7 cellular contexts compared by ENCODE assay signal in genomic region chr1:53838654-53838974, GRCh38. TPM values are rescaled to one million over a fixed set of nuclear protein-coding genes. Genes with fewer than 3 reads are reported as not detected.
A peak's percentile ranks its signal among the peaks of the same experiment; 100 is the strongest.
DNase-seq lines count a peak whose midpoint lies in the region; ATAC-seq, FAIRE-seq and TF ChIP-seq lines count a peak whose summit lies in the region.

No MANE protein-coding gene starts in this region.

- peaks cover 19% of the 10 kb centered on the region for H3K4me1 Mint-ChIP-seq in activated T-helper 17 cell treated with anti-CD3 and anti-CD28 coated beads, Interleukin-2, amount 50 U/mL, for 72 hours
- H3K4me1 Mint-ChIP-seq in stimulated activated naive CD8-positive, alpha-beta T cell treated with anti-CD3 and anti-CD28 coated beads, Interleukin-15, amount 100 ng/mL, for 72 hours, result peaks cover 28% of the 10 kb centered on the region

- no peak for DNase-seq in stimulated activated naive CD8-positive, alpha-beta T cell treated with anti-CD3 and anti-CD28 coated beads, Interleukin-15, amount 100 ng/mL, for 72 hours
- DNase-seq in GM12892 (ENCODE audit: insufficient read length) (no peak), islet precursor cell (no peak)

- no peaks in the 10 kb centered on the region for H3K27me3 Mint-ChIP-seq in activated T-helper 17 cell treated with anti-CD3 and anti-CD28 coated beads, Interleukin-2, amount 50 U/mL, for 72 hours
- H3K27me3 Mint-ChIP-seq in stimulated activated naive CD8-positive, alpha-beta T cell treated with anti-CD3 and anti-CD28 coated beads, Interleukin-15, amount 100 ng/mL, for 72 hours, result no peaks in the 10 kb centered on the region

- no peaks in the 10 kb centered on the region; the same call in 1 of the 2 replicates for H3K9me3 ChIP-seq in HUES48 (ENCODE audit: control insufficient read depth, insufficient read depth, low read length)
- H3K9me3 ChIP-seq in iPS-20b (ENCODE audit: insufficient read depth, low read depth, low read length), result peaks cover 5% of the 10 kb centered on the region; the same call in 1 of the 2 replicates

- H3K4me3 ChIP-seq in HUES48 (ENCODE audit: low read depth, low read length), result peak overlapping the region; percentile 92
- H3K4me3 ChIP-seq in iPS-20b (ENCODE audit: low read length), result peak overlapping the region; percentile 89; the same call in 1 of the 2 replicates

- H3K9ac ChIP-seq in HUES48 (ENCODE audit: low read depth, low read length) (no peak overlapping the region), iPS-20b (ENCODE audit: low read depth, low read length) (no peak overlapping the region)

- no peak for ATAC-seq in activated T-helper 17 cell treated with anti-CD3 and anti-CD28 coated beads, Interleukin-2, amount 50 U/mL, for 72 hours (replicated peaks)
- no peak for ATAC-seq in stimulated activated naive CD8-positive, alpha-beta T cell treated with anti-CD3 and anti-CD28 coated beads, Interleukin-15, amount 100 ng/mL, for 72 hours
- ATAC-seq in GM18868 (IDR thresholded peaks at IDR 0.05; ENCODE audit: unreplicated experiment), result no peak

- H3K27ac ChIP-seq in HUES48 (ENCODE audit: low read depth, low read length) (peak overlapping the region; percentile 95), iPS-20b (ENCODE audit: low read length) (no peak overlapping the region)

- peak overlapping the region; percentile 96 for H3K27ac Mint-ChIP-seq in activated T-helper 17 cell treated with anti-CD3 and anti-CD28 coated beads, Interleukin-2, amount 50 U/mL, for 72 hours
- H3K27ac Mint-ChIP-seq in stimulated activated naive CD8-positive, alpha-beta T cell treated with anti-CD3 and anti-CD28 coated beads, Interleukin-15, amount 100 ng/mL, for 72 hours, result peak overlapping the region; percentile 100

- H3K9me3 Mint-ChIP-seq in activated T-helper 17 cell treated with anti-CD3 and anti-CD28 coated beads, Interleukin-2, amount 50 U/mL, for 72 hours, result no peaks in the 10 kb centered on the region
- no peaks in the 10 kb centered on the region for H3K9me3 Mint-ChIP-seq in stimulated activated naive CD8-positive, alpha-beta T cell treated with anti-CD3 and anti-CD28 coated beads, Interleukin-15, amount 100 ng/mL, for 72 hours

- no peak for FAIRE-seq in GM12892 (lab: Jason Lieb, UNC)

- no peaks in the 10 kb centered on the region for H3K27me3 ChIP-seq in HUES48 (ENCODE audit: control insufficient read depth, insufficient read depth, low read length)
- H3K27me3 ChIP-seq in iPS-20b (ENCODE audit: insufficient read depth, low read length), result no peaks in the 10 kb centered on the region

- H3K36me3 Mint-ChIP-seq in activated T-helper 17 cell treated with anti-CD3 and anti-CD28 coated beads, Interleukin-2, amount 50 U/mL, for 72 hours (ENCODE audit: low read depth), result peaks cover 26% of the 10 kb centered on the region

- TF ChIP-seq POLR2A in GM12892 (IDR thresholded peaks at IDR 0.05; ENCODE audit: low read depth, low read length), result no peak

- H3K36me3 ChIP-seq in HUES48 (ENCODE audit: control insufficient read depth, insufficient read depth, low read length), result peaks cover 17% of the 10 kb centered on the region; the same call in 1 of the 2 replicates
- H3K36me3 ChIP-seq in iPS-20b (ENCODE audit: insufficient read depth, low read depth, low read length), result peaks cover 9% of the 10 kb centered on the region; the same call in 1 of the 2 replicates

- H3K4me1 ChIP-seq in HUES48 (ENCODE audit: control insufficient read depth, insufficient read depth, low read length), result no peaks in the 10 kb centered on the region; the same call in 1 of the 2 replicates
- H3K4me1 ChIP-seq in iPS-20b (ENCODE audit: insufficient read depth, low read length), result peaks cover 3% of the 10 kb centered on the region; the same call in 1 of the 2 replicates

- H3K4me3 Mint-ChIP-seq in activated T-helper 17 cell treated with anti-CD3 and anti-CD28 coated beads, Interleukin-2, amount 50 U/mL, for 72 hours, result peak overlapping the region; percentile 99
- H3K4me3 Mint-ChIP-seq in stimulated activated naive CD8-positive, alpha-beta T cell treated with anti-CD3 and anti-CD28 coated beads, Interleukin-15, amount 100 ng/mL, for 72 hours, result peak overlapping the region; percentile 97 to 99

RNA-seq across cellular contexts. Expression of gene NDC1, which starts 0.5 kb away (rescaled TPM):
- total RNA-seq in activated T-helper 17 cell treated with anti-CD3 and anti-CD28 coated beads, Interleukin-2, amount 50 U/mL, for 72 hours, result 10 to 100 TPM; 23.3 to 44.5 TPM
- polyA plus RNA-seq in GM12892 (2012; ENCODE audit: missing spikeins), result 19.7 TPM

RNA-seq across cellular contexts. Expression of gene YIPF1, which starts 51.0 kb away (rescaled TPM):
- 10 to 100 TPM; 13.7 to 14.8 TPM for total RNA-seq in activated T-helper 17 cell treated with anti-CD3 and anti-CD28 coated beads, Interleukin-2, amount 50 U/mL, for 72 hours
- 12.6 TPM for polyA plus RNA-seq in GM12892 (2012; ENCODE audit: missing spikeins)

RNA-seq across cellular contexts. Expression of gene DIO1, which starts 55.4 kb away (rescaled TPM):
- not detected for total RNA-seq in activated T-helper 17 cell treated with anti-CD3 and anti-CD28 coated beads, Interleukin-2, amount 50 U/mL, for 72 hours
- polyA plus RNA-seq in GM12892 (2012; ENCODE audit: missing spikeins), result 0.15 TPM
